ENCODE assay signal across 31 cellular contexts in the genomic region with DNA sequence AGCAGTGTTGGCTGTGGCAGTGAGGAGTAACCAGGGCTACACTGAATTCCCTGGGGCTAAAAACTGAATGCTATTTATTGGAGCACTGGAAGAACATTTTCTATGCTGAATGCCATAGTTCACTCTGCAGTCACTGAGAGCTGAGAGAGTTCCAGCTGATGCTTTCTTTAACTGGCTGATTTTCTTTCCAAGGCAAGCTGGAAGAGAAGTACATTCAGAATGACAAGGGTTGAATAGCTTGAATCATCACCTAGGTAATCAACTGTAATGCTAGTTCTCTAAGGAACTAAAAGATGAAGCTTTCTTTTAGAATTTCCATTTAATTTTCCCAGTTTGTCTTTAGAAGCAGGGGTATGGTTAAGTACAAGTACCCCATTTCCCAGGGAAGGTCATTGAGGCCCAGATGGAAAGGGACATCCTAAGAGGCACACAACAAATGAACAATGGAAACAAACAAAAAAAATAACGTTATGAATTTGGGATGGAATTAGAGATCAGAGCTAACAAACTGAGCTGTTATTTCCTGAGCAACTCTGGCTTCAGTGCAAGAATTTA.
"Had no signal": no experiment of that assay in that cellular context is flagged by ENCODE, and none has a peak within 500 bp of the region (broad histone marks: within the 10 kb centered on the region; RNA-seq: fewer than 3 reads in every experiment).

No MANE protein-coding gene starts in this region.

- H3K27ac ChIP-seq: cardiac muscle cell, hepatocyte, sigmoid colon, testis, vagina had no signal

- H3K4me1 ChIP-seq: sigmoid colon, testis, vagina had no signal

- H3K27me3 ChIP-seq: cardiac muscle cell, hepatocyte, sigmoid colon, testis, vagina had no signal

- H3K36me3 ChIP-seq: cardiac muscle cell, sigmoid colon, vagina had no signal

- ATAC-seq: activated CD8-positive, alpha-beta memory T cell treated with anti-CD3 and anti-CD28 coated beads, Interleukin-2, amount 10 ng/mL, durations not matched to agents 7 days and 5 days; activated CD8-positive, alpha-beta T cell treated with anti-CD3 and anti-CD28 coated beads for 36 hours; activated naive CD8-positive, alpha-beta T cell treated with anti-CD3 and anti-CD28 coated beads, Interleukin-2, amount 50 U/mL, for 24 hours; effector memory CD8-positive, alpha-beta T cell; esophagus mucosa; left ventricle myocardium superior; mucosa of descending colon; stimulated activated naive B cell treated with anti-CD40 and anti-IgM and Interleukin-4, amounts not matched to agents 10 μg/mL and 1 μg/mL and 100 μg/mL, for 72 hours had no signal

- H3K4me2 ChIP-seq: hepatocyte, smooth muscle cell had no signal

- H3K9me3 Mint-ChIP-seq: activated CD8-positive, alpha-beta T cell treated with anti-CD3 and anti-CD28 coated beads for 36 hours had no signal

- H3K4me3 ChIP-seq: cardiac muscle cell, hepatocyte, mucosa of descending colon, sigmoid colon, smooth muscle cell, testis, vagina had no signal

- H3K36me3 Mint-ChIP-seq: activated CD8-positive, alpha-beta memory T cell treated with anti-CD3 and anti-CD28 coated beads, Interleukin-2, amount 10 ng/mL, durations not matched to agents 7 days and 5 days; activated naive CD4-positive, alpha-beta T cell treated with anti-CD3 and anti-CD28 coated beads, Interleukin-2, amount 10 ng/mL, durations not matched to agents 7 days and 5 days; type B pancreatic cell had no signal

- H3K4me1 Mint-ChIP-seq: activated CD8-positive, alpha-beta memory T cell treated with anti-CD3 and anti-CD28 coated beads, Interleukin-2, amount 10 ng/mL, durations not matched to agents 7 days and 5 days; activated naive CD4-positive, alpha-beta T cell treated with anti-CD3 and anti-CD28 coated beads, Interleukin-2, amount 10 ng/mL, durations not matched to agents 7 days and 5 days; activated naive CD8-positive, alpha-beta T cell treated with anti-CD3 and anti-CD28 coated beads, Interleukin-2, amount 50 U/mL, for 24 hours; immature natural killer cell; stimulated activated naive B cell treated with anti-CD40 and anti-IgM and Interleukin-4, amounts not matched to agents 10 μg/mL and 1 μg/mL and 100 μg/mL, for 72 hours had no signal

- H3K27me3 Mint-ChIP-seq: activated CD8-positive, alpha-beta memory T cell treated with anti-CD3 and anti-CD28 coated beads, Interleukin-2, amount 10 ng/mL, durations not matched to agents 7 days and 5 days; activated CD8-positive, alpha-beta T cell treated with anti-CD3 and anti-CD28 coated beads for 36 hours; activated naive CD4-positive, alpha-beta T cell treated with anti-CD3 and anti-CD28 coated beads, Interleukin-2, amount 10 ng/mL, durations not matched to agents 7 days and 5 days; activated naive CD8-positive, alpha-beta T cell treated with anti-CD3 and anti-CD28 coated beads, Interleukin-2, amount 50 U/mL, for 24 hours; effector memory CD8-positive, alpha-beta T cell; stimulated activated naive B cell treated with anti-CD40 and anti-IgM and Interleukin-4, amounts not matched to agents 10 μg/mL and 1 μg/mL and 100 μg/mL, for 72 hours; type B pancreatic cell had no signal

- DNase-seq: activated CD4-positive, alpha-beta T cell treated with anti-CD3 and anti-CD28 coated beads for 48 hours; activated CD4-positive, CD25-positive, alpha-beta regulatory T cell; activated CD8-positive, alpha-beta memory T cell treated with anti-CD3 and anti-CD28 coated beads, Interleukin-2, amount 10 ng/mL, durations not matched to agents 7 days and 5 days; activated CD8-positive, alpha-beta T cell treated with anti-CD3 and anti-CD28 coated beads for 36 hours; activated effector memory CD4-positive, alpha-beta T cell treated with anti-CD3 and anti-CD28 coated beads, Interleukin-2, amount 50 U/mL, for 16 hours; activated naive CD4-positive, alpha-beta T cell treated with anti-CD3 and anti-CD28 coated beads, Interleukin-2, amount 10 ng/mL, durations not matched to agents 7 days and 5 days; activated naive CD8-positive, alpha-beta T cell treated with anti-CD3 and anti-CD28 coated beads, Interleukin-2, amount 50 U/mL, for 24 hours; activated T-cell treated with anti-CD3 and anti-CD28 coated beads for 4 hours; effector memory CD8-positive, alpha-beta T cell; foreskin melanocyte; glutamatergic neuron; immature natural killer cell; kidney glomerular epithelial cell; left ventricle myocardium superior; mammary epithelial cell; mucosa of descending colon; nephron progenitor cell; occipital lobe; posterior cingulate gyrus; sigmoid colon; stimulated activated CD4-positive, alpha-beta T cell treated with anti-CD3 and anti-CD28 coated beads, Interleukin-15, amount 100 ng/mL, for 24 hours; stimulated activated naive B cell treated with anti-CD40 and anti-IgM and Interleukin-4, amounts not matched to agents 10 μg/mL and 1 μg/mL and 100 μg/mL, for 72 hours; T1000; testis had no signal

- H3K79me2 ChIP-seq: hepatocyte had no signal

- H3K27ac Mint-ChIP-seq: activated CD8-positive, alpha-beta memory T cell treated with anti-CD3 and anti-CD28 coated beads, Interleukin-2, amount 10 ng/mL, durations not matched to agents 7 days and 5 days; activated CD8-positive, alpha-beta T cell treated with anti-CD3 and anti-CD28 coated beads for 36 hours; activated naive CD4-positive, alpha-beta T cell treated with anti-CD3 and anti-CD28 coated beads, Interleukin-2, amount 10 ng/mL, durations not matched to agents 7 days and 5 days; activated naive CD8-positive, alpha-beta T cell treated with anti-CD3 and anti-CD28 coated beads, Interleukin-2, amount 50 U/mL, for 24 hours; effector memory CD8-positive, alpha-beta T cell; immature natural killer cell; nephron progenitor cell; stimulated activated naive B cell treated with anti-CD40 and anti-IgM and Interleukin-4, amounts not matched to agents 10 μg/mL and 1 μg/mL and 100 μg/mL, for 72 hours; type B pancreatic cell had no signal

- H3K4me3 Mint-ChIP-seq: activated CD8-positive, alpha-beta memory T cell treated with anti-CD3 and anti-CD28 coated beads, Interleukin-2, amount 10 ng/mL, durations not matched to agents 7 days and 5 days; activated CD8-positive, alpha-beta T cell treated with anti-CD3 and anti-CD28 coated beads for 36 hours; activated naive CD4-positive, alpha-beta T cell treated with anti-CD3 and anti-CD28 coated beads, Interleukin-2, amount 10 ng/mL, durations not matched to agents 7 days and 5 days; activated naive CD8-positive, alpha-beta T cell treated with anti-CD3 and anti-CD28 coated beads, Interleukin-2, amount 50 U/mL, for 24 hours; effector memory CD8-positive, alpha-beta T cell; immature natural killer cell; nephron progenitor cell; stimulated activated naive B cell treated with anti-CD40 and anti-IgM and Interleukin-4, amounts not matched to agents 10 μg/mL and 1 μg/mL and 100 μg/mL, for 72 hours; T-helper 1 cell treated with Interleukin-12 subunit alpha and Interleukin-12 subunit beta and Interleukin-4 antibody, amounts not matched to agents 30 μg/mL and 1 μg/mL, for 36 hours; type B pancreatic cell had no signal
